In genomic region chr19:55366790-55367189, GRCh38 we compare ENCODE assay signal across 2 cellular contexts.
A peak's percentile ranks its signal among the peaks of the same experiment; 100 is the strongest.
TF ChIP-seq lines count a peak whose summit lies in the region.

No MANE protein-coding gene starts in this region.

TF ChIP-seq in A549, 52 proteins besides CTCF, POLR2A, EP300 and RAD21:
- peak; percentile 8 to 68; a peak in 3 of 5 replicates for TF ChIP-seq JUN (IDR thresholded peaks at IDR 0.05)
- TF ChIP-seq MAFK (IDR thresholded peaks at IDR 0.05; ENCODE audit: partially characterized antibody), result no peak

TF ChIP-seq in IMR-90, 13 proteins besides CTCF, POLR2A, EP300 and RAD21:
- TF ChIP-seq USF2 (IDR thresholded peaks at IDR 0.05; ENCODE audit: low read depth, low read length), result no peak
- no peak for TF ChIP-seq FOS (IDR thresholded peaks at IDR 0.05; ENCODE audit: low read depth, low read length)
- no peak for TF ChIP-seq MAFK (IDR thresholded peaks at IDR 0.05; ENCODE audit: low read depth, low read length)
- no peak for TF ChIP-seq NFE2L2 (IDR thresholded peaks at IDR 0.05; ENCODE audit: low read depth, low read length)
- no peak for TF ChIP-seq SMC3 (IDR thresholded peaks at IDR 0.05; ENCODE audit: low read depth, low read length)
- no peak for TF ChIP-seq RCOR1 (IDR thresholded peaks at IDR 0.05; ENCODE audit: insufficient replicate concordance, low read length)
- TF ChIP-seq ELK1 (IDR thresholded peaks at IDR 0.05; ENCODE audit: borderline replicate concordance, low read depth, low read length), result no peak
- no peak for TF ChIP-seq MXI1 (IDR thresholded peaks at IDR 0.05; ENCODE audit: borderline replicate concordance, low read depth, low read length)
- TF ChIP-seq CHD1 (IDR thresholded peaks at IDR 0.05; ENCODE audit: low read depth, low read length), result no peak
- TF ChIP-seq MAZ (IDR thresholded peaks at IDR 0.05; ENCODE audit: borderline replicate concordance, low read depth, low read length), result no peak
- no peak for TF ChIP-seq CEBPB (IDR thresholded peaks at IDR 0.05; ENCODE audit: low read depth, low read length)
- TF ChIP-seq BHLHE40 (IDR thresholded peaks at IDR 0.05; ENCODE audit: low read depth, low read length), result no peak
- no peak for TF ChIP-seq RFX5 (IDR thresholded peaks at IDR 0.05; ENCODE audit: low read depth, low read length)
